16 cellular contexts compared by ENCODE assay signal in genomic region chr14:103144085-103144484, GRCh38. TPM values are rescaled to one million over a fixed set of nuclear protein-coding genes. Genes with fewer than 3 reads are reported as not detected.
DNase-seq lines count a peak whose midpoint lies in the region; ATAC-seq and TF ChIP-seq lines count a peak whose summit lies in the region.
"Had no signal": no experiment of that assay in that cellular context is flagged by ENCODE, and none has a peak within 500 bp of the region (broad histone marks: within the 10 kb centered on the region; RNA-seq: fewer than 3 reads in every experiment).

No MANE protein-coding gene starts in this region.

- no peaks in the 10 kb centered on the region for H3K36me3 ChIP-seq in IMR-90 (ENCODE audit: control insufficient read depth, insufficient read depth, low read length)
- H3K36me3 ChIP-seq in hepatocyte (replicated peaks; ENCODE audit: insufficient read depth, low read depth), result no peaks in the 10 kb centered on the region
- no peaks in the 10 kb centered on the region for H3K36me3 ChIP-seq in spleen
- no peaks in the 10 kb centered on the region for H3K36me3 ChIP-seq in esophagus muscularis mucosa
- H3K36me3 ChIP-seq: left ventricle myocardium inferior had no signal

- peak; percentile 87 for DNase-seq in AG10803 (ENCODE audit: low read depth)
- DNase-seq in IMR-90, result peak; percentile 56
- peak; percentile 53 for DNase-seq in hepatocyte (ENCODE audit: low spot score)
- DNase-seq in activated T-helper 1 cell treated with anti-CD3 and anti-CD28 coated beads, Interleukin-12 subunit alpha, Interleukin-12 subunit beta, Interleukin-2, Interleukin-4 antibody, amounts not matched to agents 30 ng/mL and 10 ng/mL and 1 ng/mL, durations not matched to agents 14 hours and 24 hours and 36 hours (ENCODE audit: low spot score), result no peak
- DNase-seq in spleen, result no peak
- DNase-seq in activated T-cell treated with anti-CD3 and anti-CD28 coated beads, Interleukin-2, amount 50 U/mL, for 4 hours, result no peak
- no peak for DNase-seq in esophagus muscularis mucosa (ENCODE audit: extremely low spot score)
- DNase-seq: activated CD8-positive, alpha-beta memory T cell treated with anti-CD3 and anti-CD28 coated beads, Interleukin-2, amount 10 ng/mL, durations not matched to agents 7 days and 5 days; hippocampal formation; Karpas-422; left ventricle myocardium inferior; NCI-H187 treated with DMSO at 0.1 percent for 48 hours had no signal

- no peak overlapping the region for H2BK5ac ChIP-seq in IMR-90 (ENCODE audit: low read depth, low read length, poor library complexity, severe bottlenecking)

- no peak for TF ChIP-seq EP300 in esophagus muscularis mucosa (IDR thresholded peaks at IDR 0.05)

- H3K27ac ChIP-seq in IMR-90 (ENCODE audit: insufficient read depth, low read length) (no peak overlapping the region), VCaP (peak overlapping the region; percentile 89; the same call in 1 of the 2 replicates), hepatocyte (peak overlapping the region; percentile 37), spleen (no peak overlapping the region), esophagus muscularis mucosa (replicated peaks in 1 of 4) (no peak overlapping the region)
- H3K27ac ChIP-seq: left ventricle myocardium inferior had no signal

- H4K91ac ChIP-seq in IMR-90 (ENCODE audit: insufficient read depth, low read depth, low read length), result no peak overlapping the region

- H3K79me1 ChIP-seq in IMR-90 (ENCODE audit: low read depth in 1 of 2, low read length in 2 of 2), result no peaks in the 10 kb centered on the region

- H2BK15ac ChIP-seq in IMR-90 (ENCODE audit: low read depth, low read length), result no peak overlapping the region; the same call in 2 of the 3 replicates

- H3K4me1 ChIP-seq in IMR-90 (ENCODE audit: control insufficient read depth, insufficient read depth, low read length) (peaks cover 8% of the 10 kb centered on the region), hepatocyte (ENCODE audit: insufficient read depth) (peaks cover 8% of the 10 kb centered on the region), spleen (peaks cover 0 to 24% (median 11%) of the 10 kb centered on the region in 6 donors), esophagus muscularis mucosa (peaks cover 1 to 11% (median 6%) of the 10 kb centered on the region in 4 donors)

- no peak overlapping the region for H3K4me3 Mint-ChIP-seq in activated T-helper 1 cell treated with anti-CD3 and anti-CD28 coated beads, Interleukin-12 subunit alpha, Interleukin-12 subunit beta, Interleukin-2, Interleukin-4 antibody, amounts not matched to agents 30 ng/mL and 10 ng/mL and 1 ng/mL, durations not matched to agents 14 hours and 24 hours and 36 hours
- H3K4me3 Mint-ChIP-seq in activated T-cell treated with anti-CD3 and anti-CD28 coated beads, Interleukin-2, amount 50 U/mL, for 4 hours, result no peak overlapping the region
- H3K4me3 Mint-ChIP-seq: activated CD8-positive, alpha-beta memory T cell treated with anti-CD3 and anti-CD28 coated beads, Interleukin-2, amount 10 ng/mL, durations not matched to agents 7 days and 5 days; naive thymus-derived CD8-positive, alpha-beta T cell; WTC11 had no signal

- H3K27me3 ChIP-seq in IMR-90 (ENCODE audit: control insufficient read depth, insufficient read depth, low read length) (peaks cover 12% of the 10 kb centered on the region), hepatocyte (no peaks in the 10 kb centered on the region), spleen (replicated peaks in 1 of 7) (peaks cover 0 to 53% (median 0%) of the 10 kb centered on the region in 7 donors), esophagus muscularis mucosa (peaks cover 0 to 70% (median 10%) of the 10 kb centered on the region in 4 donors)

- no peak overlapping the region for H2AK5ac ChIP-seq in IMR-90 (ENCODE audit: low read depth, low read length)

- H2BK120ac ChIP-seq in IMR-90 (ENCODE audit: low read depth, low read length), result peak overlapping the region; percentile 75; the same call in 1 of the 2 replicates

- no peaks in the 10 kb centered on the region for H3K36me3 Mint-ChIP-seq in activated T-helper 1 cell treated with anti-CD3 and anti-CD28 coated beads, Interleukin-12 subunit alpha, Interleukin-12 subunit beta, Interleukin-2, Interleukin-4 antibody, amounts not matched to agents 30 ng/mL and 10 ng/mL and 1 ng/mL, durations not matched to agents 14 hours and 24 hours and 36 hours (ENCODE audit: low read depth)
- no peaks in the 10 kb centered on the region for H3K36me3 Mint-ChIP-seq in activated T-cell treated with anti-CD3 and anti-CD28 coated beads, Interleukin-2, amount 50 U/mL, for 4 hours (ENCODE audit: insufficient read depth)
- H3K36me3 Mint-ChIP-seq: activated CD8-positive, alpha-beta memory T cell treated with anti-CD3 and anti-CD28 coated beads, Interleukin-2, amount 10 ng/mL, durations not matched to agents 7 days and 5 days; activated naive CD4-positive, alpha-beta T cell treated with anti-CD3 and anti-CD28 coated beads, Interleukin-2, amount 50 U/mL, for 72 hours; naive thymus-derived CD8-positive, alpha-beta T cell; WTC11 had no signal

- no peaks in the 10 kb centered on the region for H3K9me3 Mint-ChIP-seq in activated T-helper 1 cell treated with anti-CD3 and anti-CD28 coated beads, Interleukin-12 subunit alpha, Interleukin-12 subunit beta, Interleukin-2, Interleukin-4 antibody, amounts not matched to agents 30 ng/mL and 10 ng/mL and 1 ng/mL, durations not matched to agents 14 hours and 24 hours and 36 hours
- no peaks in the 10 kb centered on the region for H3K9me3 Mint-ChIP-seq in activated T-cell treated with anti-CD3 and anti-CD28 coated beads, Interleukin-2, amount 50 U/mL, for 4 hours
- H3K9me3 Mint-ChIP-seq: activated naive CD4-positive, alpha-beta T cell treated with anti-CD3 and anti-CD28 coated beads, Interleukin-2, amount 50 U/mL, for 72 hours; naive thymus-derived CD8-positive, alpha-beta T cell; WTC11 had no signal

- H3K9me3 ChIP-seq in IMR-90 (ENCODE audit: control insufficient read depth, insufficient read depth, low read length), result no peaks in the 10 kb centered on the region
- no peaks in the 10 kb centered on the region for H3K9me3 ChIP-seq in hepatocyte (ENCODE audit: low read depth)
- H3K9me3 ChIP-seq in spleen, result no peaks in the 10 kb centered on the region
- H3K9me3 ChIP-seq in esophagus muscularis mucosa, result no peaks in the 10 kb centered on the region
- H3K9me3 ChIP-seq: left ventricle myocardium inferior had no signal

- in situ Hi-C loops in IMR-90 (cut with MboI; ENCODE audit: low sequenced_read_pairs), result no loop called here

- TF ChIP-seq CTCF in AG10803 (conservative IDR thresholded peaks at IDR 0.05; ENCODE audit: low read length) (no peak), IMR-90 (conservative IDR thresholded peaks at IDR 0.05; ENCODE audit: low read depth, low read length) (no peak), VCaP (conservative IDR thresholded peaks at IDR 0.05) (no peak), hepatocyte (IDR thresholded peaks at IDR 0.05; ENCODE audit: poor library complexity) (no peak), spleen (IDR thresholded peaks at IDR 0.05 in 8 of 11, conservative IDR thresholded peaks at IDR 0.05 in 3 of 11) (no peak), esophagus muscularis mucosa (IDR thresholded peaks at IDR 0.05) (no peak)

- H4K20me1 ChIP-seq in IMR-90 (ENCODE audit: insufficient read depth, low read length), result no peaks in the 10 kb centered on the region
- H4K20me1 ChIP-seq in hepatocyte (ENCODE audit: insufficient read depth, poor library complexity, severe bottlenecking), result no peaks in the 10 kb centered on the region

- TF ChIP-seq POLR2A in IMR-90 (IDR thresholded peaks at IDR 0.05; ENCODE audit: low read depth, low read length) (no peak), spleen (IDR thresholded peaks at IDR 0.05) (no peak), esophagus muscularis mucosa (IDR thresholded peaks at IDR 0.05; ENCODE audit: low read depth) (no peak)

- no peak overlapping the region for H3K14ac ChIP-seq in IMR-90 (replicated peaks; ENCODE audit: low read depth, low read length)

- H3K56ac ChIP-seq in IMR-90 (ENCODE audit: extremely low read depth, insufficient read depth, low read length), result no peak overlapping the region

- H3K18ac ChIP-seq in IMR-90 (ENCODE audit: low read depth, low read length), result no peak overlapping the region

- no peak overlapping the region for H3K4me2 ChIP-seq in IMR-90 (ENCODE audit: low read depth, low read length)
- H3K4me2 ChIP-seq in hepatocyte, result no peak overlapping the region

- H3K27ac Mint-ChIP-seq in activated T-helper 1 cell treated with anti-CD3 and anti-CD28 coated beads, Interleukin-12 subunit alpha, Interleukin-12 subunit beta, Interleukin-2, Interleukin-4 antibody, amounts not matched to agents 30 ng/mL and 10 ng/mL and 1 ng/mL, durations not matched to agents 14 hours and 24 hours and 36 hours, result no peak overlapping the region
- H3K27ac Mint-ChIP-seq: activated CD8-positive, alpha-beta memory T cell treated with anti-CD3 and anti-CD28 coated beads, Interleukin-2, amount 10 ng/mL, durations not matched to agents 7 days and 5 days; activated naive CD4-positive, alpha-beta T cell treated with anti-CD3 and anti-CD28 coated beads, Interleukin-2, amount 50 U/mL, for 72 hours; naive thymus-derived CD8-positive, alpha-beta T cell; WTC11 had no signal

- no peaks in the 10 kb centered on the region for H3K79me2 ChIP-seq in hepatocyte

- H3K4me3 ChIP-seq in AG10803 (ENCODE audit: low read length), result no peak overlapping the region
- H3K4me3 ChIP-seq in IMR-90 (ENCODE audit: insufficient read depth, low read depth, low read length), result no peak overlapping the region
- H3K4me3 ChIP-seq in hepatocyte, result no peak overlapping the region
- H3K4me3 ChIP-seq in spleen, result no peak overlapping the region
- no peak overlapping the region for H3K4me3 ChIP-seq in esophagus muscularis mucosa
- H3K4me3 ChIP-seq: left ventricle myocardium inferior had no signal

- dilution Hi-C loops in IMR-90 (cut with HindIII; ENCODE audit: low sequenced_read_pairs, unreplicated experiment), result no loop called here

- H3K9me2 ChIP-seq in hepatocyte (replicated peaks; ENCODE audit: insufficient read depth), result no peaks in the 10 kb centered on the region

- no peak overlapping the region for H2AK9ac ChIP-seq in IMR-90 (replicated peaks; ENCODE audit: low read depth, low read length, poor library complexity)

- peak; percentile 69 for ATAC-seq in IMR-90 (ENCODE audit: low read depth)
- no peak for ATAC-seq in activated T-cell treated with anti-CD3 and anti-CD28 coated beads, Interleukin-2, amount 50 U/mL, for 4 hours
- ATAC-seq: activated CD8-positive, alpha-beta memory T cell treated with anti-CD3 and anti-CD28 coated beads, Interleukin-2, amount 10 ng/mL, durations not matched to agents 7 days and 5 days; activated naive CD4-positive, alpha-beta T cell treated with anti-CD3 and anti-CD28 coated beads, Interleukin-2, amount 50 U/mL, for 72 hours; naive thymus-derived CD8-positive, alpha-beta T cell; WTC11 had no signal

- no peak overlapping the region for H3K4ac ChIP-seq in IMR-90 (ENCODE audit: low read depth, low read length)

- H2AFZ ChIP-seq in IMR-90 (replicated peaks; ENCODE audit: low read length, poor library complexity) (no peak overlapping the region), hepatocyte (no peak overlapping the region)

- peak overlapping the region; percentile 11; the same call in 1 of the 2 replicates for H2BK20ac ChIP-seq in IMR-90 (ENCODE audit: low read depth, low read length)

- no peak overlapping the region for H4K5ac ChIP-seq in IMR-90 (ENCODE audit: low read depth, low read length)

- CTCF ChIA-PET in IMR-90 (lab: Yijun Ruan, JAX), result no interaction called here

- POLR2A ChIA-PET in IMR-90 (lab: Charles Lee; ENCODE audit: unreplicated experiment), result no interaction called here

- no peak overlapping the region for H4K8ac ChIP-seq in IMR-90 (ENCODE audit: low read depth in 2 of 2, low read length in 2 of 2)

- no TSS peak for BruUV-seq in IMR-90 (replicated peaks; lab: Mats Ljungman, UMichigan)

- intact Hi-C loops in IMR-90 (cut with micrococcal nuclease), result loop anchor here (5.0 kb wide), 1 partner anchor 43 kb away; no protein-coding TSS in a partner anchor
- intact Hi-C loops in activated T-helper 1 cell treated with anti-CD3 and anti-CD28 coated beads, Interleukin-12 subunit alpha, Interleukin-12 subunit beta, Interleukin-2, Interleukin-4 antibody, amounts not matched to agents 30 ng/mL and 10 ng/mL and 1 ng/mL, durations not matched to agents 14 hours and 24 hours and 36 hours (cut with micrococcal nuclease), result no loop called here
- intact Hi-C loops in spleen (cut with DNase I; ENCODE audit: low total_unique reads), result no loop called here
- intact Hi-C loops in esophagus muscularis mucosa (cut with DNase I), result loop anchor here (5.0 kb wide), 1 partner anchor 37 kb away; no protein-coding TSS in a partner anchor

- H3K9ac ChIP-seq in IMR-90 (ENCODE audit: low read depth, low read length), result no peak overlapping the region

- peaks cover 4% of the 10 kb centered on the region for H3K4me1 Mint-ChIP-seq in activated T-helper 1 cell treated with anti-CD3 and anti-CD28 coated beads, Interleukin-12 subunit alpha, Interleukin-12 subunit beta, Interleukin-2, Interleukin-4 antibody, amounts not matched to agents 30 ng/mL and 10 ng/mL and 1 ng/mL, durations not matched to agents 14 hours and 24 hours and 36 hours (ENCODE audit: low read depth)
- peaks cover 2% of the 10 kb centered on the region for H3K4me1 Mint-ChIP-seq in activated T-cell treated with anti-CD3 and anti-CD28 coated beads, Interleukin-2, amount 50 U/mL, for 4 hours (ENCODE audit: low read depth)
- H3K4me1 Mint-ChIP-seq: activated CD8-positive, alpha-beta memory T cell treated with anti-CD3 and anti-CD28 coated beads, Interleukin-2, amount 10 ng/mL, durations not matched to agents 7 days and 5 days had no signal

- H3K23ac ChIP-seq in IMR-90 (ENCODE audit: low read depth, low read length), result no peak overlapping the region

- TF ChIP-seq RAD21 in IMR-90 (IDR thresholded peaks at IDR 0.05; ENCODE audit: low read length), result no peak

- 8% methylated on average over 2 of the region's 4 CpGs; no CpG with 5 or more reads in 1 of the 2 experiments for WGBS in IMR-90 (ENCODE audit: extremely low coverage in 2 of 2, insufficient read length in 1 of 2), 2 experiments
- 55% methylated on average over 4 of the region's 4 CpGs for WGBS in hepatocyte (ENCODE audit: low lambda C conversion rate, missing lambda C conversion rate)
- WGBS in spleen, 5 donors, result 56 to 83% (median 81%) methylated on average over 4 of the region's 4 CpGs
- WGBS in esophagus muscularis mucosa, result 76% methylated on average over 3 of the region's 4 CpGs

- peaks cover 7% of the 10 kb centered on the region for H3K27me3 Mint-ChIP-seq in activated T-helper 1 cell treated with anti-CD3 and anti-CD28 coated beads, Interleukin-12 subunit alpha, Interleukin-12 subunit beta, Interleukin-2, Interleukin-4 antibody, amounts not matched to agents 30 ng/mL and 10 ng/mL and 1 ng/mL, durations not matched to agents 14 hours and 24 hours and 36 hours (ENCODE audit: insufficient read depth)
- peaks cover 57% of the 10 kb centered on the region for H3K27me3 Mint-ChIP-seq in activated T-cell treated with anti-CD3 and anti-CD28 coated beads, Interleukin-2, amount 50 U/mL, for 4 hours (ENCODE audit: low read depth)

- H3K9me1 ChIP-seq in IMR-90 (ENCODE audit: insufficient read depth, low read length), result peaks cover 8% of the 10 kb centered on the region

RNA-seq across cellular contexts. Expression of gene TNFAIP2, which starts 20.8 kb away (rescaled TPM):
- 5.0 and 6.3 TPM in 2 replicates for total RNA-seq in IMR-90 (2012; rRNA removed)
- 9.6 and 9.9 TPM in 2 replicates for polyA plus RNA-seq in IMR-90 (2012; rRNA removed)
- polyA plus RNA-seq in IMR-90 (2012; cell fraction: cytosol; rRNA removed), result 10.7 and 12.7 TPM in 2 replicates
- 43.9 and 49.0 TPM in 2 replicates for polyA plus RNA-seq in IMR-90 (2012; cell fraction: nucleus; rRNA removed; ENCODE audit: low replicate concordance)
- total RNA-seq in hepatocyte, result 14.0 and 16.0 TPM in 2 replicates
- 14.2 and 28.2 TPM in 2 replicates for polyA plus RNA-seq in hepatocyte
- total RNA-seq in activated T-helper 1 cell treated with anti-CD3 and anti-CD28 coated beads, Interleukin-12 subunit alpha, Interleukin-12 subunit beta, Interleukin-2, Interleukin-4 antibody, amounts not matched to agents 30 ng/mL and 10 ng/mL and 1 ng/mL, durations not matched to agents 14 hours and 24 hours and 36 hours, result 2.3 and 2.4 TPM in 2 replicates
- total RNA-seq in spleen, result 100 to 1,000 TPM; 147 to 297 (median 261) TPM
- 100 to 1,000 TPM in 2 of 3 donors, 10 to 100 TPM in 1; 90.2 to 410 (median 391) TPM for polyA plus RNA-seq in spleen
- total RNA-seq in activated T-cell treated with anti-CD3 and anti-CD28 coated beads, Interleukin-2, amount 50 U/mL, for 4 hours, result 10 to 100 TPM in 1 of 3 donors, 1 to 10 TPM in 2; 1.4 to 10.4 (median 6.4) TPM
- 100 to 1,000 TPM in 1 of 4 donors, 10 to 100 TPM in 3; 29.0 to 104 (median 74.0) TPM for total RNA-seq in esophagus muscularis mucosa
- polyA plus RNA-seq: naive thymus-derived CD8-positive, alpha-beta T cell had no signal

RNA-seq across cellular contexts. Expression of gene EXOC3L4, which starts 49.6 kb away (rescaled TPM):
- not detected in 2 replicates for total RNA-seq in IMR-90 (2012; rRNA removed)
- not detected in 2 replicates for polyA plus RNA-seq in IMR-90 (2012; rRNA removed)
- 0.14 TPM in 1 of 2 replicates, not detected in the other for polyA plus RNA-seq in IMR-90 (2012; cell fraction: cytosol; rRNA removed)
- 0.72 and 0.85 TPM in 2 replicates for polyA plus RNA-seq in IMR-90 (2012; cell fraction: nucleus; rRNA removed; ENCODE audit: low replicate concordance)
- total RNA-seq in hepatocyte, result 12.4 and 35.3 TPM in 2 replicates
- 31.0 and 40.3 TPM in 2 replicates for polyA plus RNA-seq in hepatocyte
- not detected in 2 replicates for total RNA-seq in activated T-helper 1 cell treated with anti-CD3 and anti-CD28 coated beads, Interleukin-12 subunit alpha, Interleukin-12 subunit beta, Interleukin-2, Interleukin-4 antibody, amounts not matched to agents 30 ng/mL and 10 ng/mL and 1 ng/mL, durations not matched to agents 14 hours and 24 hours and 36 hours
- total RNA-seq in spleen, result 10 to 100 TPM in 4 of 7 donors, 1 to 10 TPM in 3; 2.0 to 30.0 (median 10.5) TPM
- 10 to 100 TPM; 18.5 to 39.2 (median 25.4) TPM for polyA plus RNA-seq in spleen
- total RNA-seq in activated T-cell treated with anti-CD3 and anti-CD28 coated beads, Interleukin-2, amount 50 U/mL, for 4 hours, result not detected
- 1 to 10 TPM in 3 of 4 donors, under 1 TPM in 1; 0.42 to 2.0 (median 1.2) TPM for total RNA-seq in esophagus muscularis mucosa
- total RNA-seq: activated CD8-positive, alpha-beta memory T cell treated with anti-CD3 and anti-CD28 coated beads, Interleukin-2, amount 10 ng/mL, durations not matched to agents 7 days and 5 days; activated naive CD4-positive, alpha-beta T cell treated with anti-CD3 and anti-CD28 coated beads, Interleukin-2, amount 50 U/mL, for 72 hours; naive thymus-derived CD8-positive, alpha-beta T cell had no signal
- polyA plus RNA-seq: naive thymus-derived CD8-positive, alpha-beta T cell had no signal

Comparison
In these comparisons a context has a peak if more than half of its experiments do, and no peak if none do; other contexts are left out.
1. DNase-seq: peak in AG10803 (single experiment), IMR-90 (single experiment) and hepatocyte (single experiment); none in activated T-helper 1 cell treated with anti-CD3 and anti-CD28 coated beads, Interleukin-12 subunit alpha, Interleukin-12 subunit beta, Interleukin-2, Interleukin-4 antibody, amounts not matched to agents 30 ng/mL and 10 ng/mL and 1 ng/mL, durations not matched to agents 14 hours and 24 hours and 36 hours (single experiment), spleen (single experiment), activated T-cell treated with anti-CD3 and anti-CD28 coated beads, Interleukin-2, amount 50 U/mL, for 4 hours (single experiment) and esophagus muscularis mucosa (single experiment).
2. H3K27ac ChIP-seq: peak in VCaP (single experiment) and hepatocyte (single experiment); none in IMR-90 (single experiment), spleen (0 of 8) and esophagus muscularis mucosa (0 of 4).
3. intact Hi-C loops: an anchor here in IMR-90 (5.0 kb wide) and esophagus muscularis mucosa (5.0 kb wide); none called in activated T-helper 1 cell treated with anti-CD3 and anti-CD28 coated beads, Interleukin-12 subunit alpha, Interleukin-12 subunit beta, Interleukin-2, Interleukin-4 antibody, amounts not matched to agents 30 ng/mL and 10 ng/mL and 1 ng/mL, durations not matched to agents 14 hours and 24 hours and 36 hours and spleen.